ENCODE assay signal across 13 cellular contexts in the genomic region with DNA sequence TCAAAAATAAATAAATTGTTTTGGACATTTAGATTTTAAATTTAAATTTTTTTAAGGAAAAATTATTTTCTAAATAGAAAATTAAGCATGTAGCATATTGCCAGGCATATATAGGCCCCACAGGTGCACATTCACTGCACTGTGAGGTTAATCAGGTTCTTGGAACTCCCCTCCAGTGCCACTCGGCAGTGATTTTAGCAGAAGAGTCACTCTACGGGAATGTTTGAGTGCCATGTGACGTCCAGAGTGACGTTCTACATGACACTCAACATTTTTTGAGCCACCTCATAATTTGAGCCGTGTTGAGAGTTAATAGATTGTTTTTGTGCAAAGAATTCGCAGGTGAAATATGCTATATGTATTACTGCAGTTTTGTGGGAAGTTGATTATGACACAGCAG.
"Had no signal": no experiment of that assay in that cellular context is flagged by ENCODE, and none has a peak within 500 bp of the region (broad histone marks: within the 10 kb centered on the region; RNA-seq: fewer than 3 reads in every experiment).

No MANE protein-coding gene starts in this region.

- ATAC-seq: activated CD8-positive, alpha-beta memory T cell treated with anti-CD3 and anti-CD28 coated beads, Interleukin-2, amount 10 ng/mL, durations not matched to agents 7 days and 5 days; natural killer cell treated with Interleukin-12 subunit alpha and Interleukin-12 subunit beta and Interleukin-15 and Interleukin-18, amount 100 ng/mL, for 72 hours had no signal

- H3K27ac Mint-ChIP-seq: activated CD8-positive, alpha-beta memory T cell treated with anti-CD3 and anti-CD28 coated beads, Interleukin-2, amount 10 ng/mL, durations not matched to agents 7 days and 5 days; natural killer cell treated with Interleukin-12 subunit alpha and Interleukin-12 subunit beta and Interleukin-15 and Interleukin-18, amount 100 ng/mL, for 72 hours had no signal

- DNase-seq: activated CD4-positive, alpha-beta T cell treated with anti-CD3 and anti-CD28 coated beads for 1 hour; activated CD4-positive, alpha-beta T cell treated with anti-CD3 and anti-CD28 coated beads, Interleukin-2, amount 50 U/mL, for 48 hours; activated CD8-positive, alpha-beta memory T cell treated with anti-CD3 and anti-CD28 coated beads, Interleukin-2, amount 10 ng/mL, durations not matched to agents 7 days and 5 days; activated naive CD4-positive, alpha-beta T cell treated with anti-CD3 and anti-CD28 coated beads, Interleukin-2, amount 50 U/mL, for 16 hours; activated T-cell treated with anti-CD3 and anti-CD28 coated beads, Interleukin-2, amount 50 U/mL, for 1 hour; retina; stimulated activated CD4-positive, alpha-beta T cell treated with anti-CD3 and anti-CD28 coated beads, Interleukin-2, amount 100 ng/mL, for 48 hours; stimulated activated naive CD4-positive, alpha-beta T cell treated with Interleukin-2 at 50 U/mL for 16 hours; substantia nigra; transverse colon had no signal

- H3K4me3 Mint-ChIP-seq: activated CD8-positive, alpha-beta memory T cell treated with anti-CD3 and anti-CD28 coated beads, Interleukin-2, amount 10 ng/mL, durations not matched to agents 7 days and 5 days; natural killer cell treated with Interleukin-12 subunit alpha and Interleukin-12 subunit beta and Interleukin-15 and Interleukin-18, amount 100 ng/mL, for 72 hours had no signal

- H3K27me3 ChIP-seq: cardiac muscle cell, foreskin keratinocyte, transverse colon had no signal

- H3K27ac ChIP-seq: cardiac muscle cell had no signal

- H3K9me3 ChIP-seq: transverse colon had no signal

- H3K4me3 ChIP-seq: cardiac muscle cell, transverse colon had no signal

- H3K27me3 Mint-ChIP-seq: activated CD8-positive, alpha-beta memory T cell treated with anti-CD3 and anti-CD28 coated beads, Interleukin-2, amount 10 ng/mL, durations not matched to agents 7 days and 5 days; natural killer cell treated with Interleukin-12 subunit alpha and Interleukin-12 subunit beta and Interleukin-15 and Interleukin-18, amount 100 ng/mL, for 72 hours had no signal
